Comparison of ENCODE assay signal across 21 cellular contexts in the genomic region with DNA sequence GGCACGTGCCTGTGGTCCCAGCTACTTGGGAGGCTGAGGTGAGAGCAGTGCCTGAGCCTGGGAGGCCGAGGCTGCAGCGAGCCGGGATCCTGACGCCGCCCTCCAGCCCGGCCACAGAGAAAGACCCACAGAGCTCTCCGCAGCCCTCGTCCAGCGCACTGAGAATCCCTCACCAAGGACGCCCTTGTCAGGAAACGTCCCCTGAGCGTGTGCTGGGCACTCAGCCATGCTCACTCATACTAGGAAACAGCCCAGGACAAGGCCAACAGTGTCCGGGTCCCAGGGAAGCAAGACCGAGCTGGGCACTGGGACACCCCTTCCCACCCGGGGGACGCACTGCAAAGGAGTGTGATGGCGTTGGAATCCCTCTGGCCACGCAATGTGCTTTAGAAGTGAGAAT. TPM values are rescaled to one million over a fixed set of nuclear protein-coding genes. Genes with fewer than 3 reads are reported as not detected.
"Had no signal": no experiment of that assay in that cellular context is flagged by ENCODE, and none has a peak within 500 bp of the region (broad histone marks: within the 10 kb centered on the region; RNA-seq: fewer than 3 reads in every experiment).

No MANE protein-coding gene starts in this region.

- H3K4me3 Mint-ChIP-seq: activated CD4-positive, alpha-beta T cell treated with anti-CD3 and anti-CD28 coated beads, Interleukin-2, amount 10 ng/mL, durations not matched to agents 24 days and 14 days; activated naive CD8-positive, alpha-beta T cell treated with anti-CD3 and anti-CD28 coated beads, Interleukin-2, amount 10 ng/mL, durations not matched to agents 7 days and 5 days; activated T-helper 1 cell treated with anti-CD3 and anti-CD28 coated beads, Interleukin-12 subunit alpha, Interleukin-12 subunit beta, Interleukin-2, Interleukin-4 antibody, amounts not matched to agents 30 ng/mL and 10 ng/mL and 1 ng/mL, durations not matched to agents 14 hours and 24 hours and 36 hours; stimulated activated naive CD8-positive, alpha-beta T cell treated with anti-CD3 and anti-CD28 coated beads, Interleukin-15, amount 100 ng/mL, for 72 hours had no signal

- H3K4me1 Mint-ChIP-seq: activated CD4-positive, alpha-beta T cell treated with anti-CD3 and anti-CD28 coated beads, Interleukin-2, amount 10 ng/mL, durations not matched to agents 24 days and 14 days; activated naive CD8-positive, alpha-beta T cell treated with anti-CD3 and anti-CD28 coated beads, Interleukin-2, amount 10 ng/mL, durations not matched to agents 7 days and 5 days; naive B cell had no signal

- H3K27me3 Mint-ChIP-seq: activated CD4-positive, alpha-beta T cell treated with anti-CD3 and anti-CD28 coated beads, Interleukin-2, amount 10 ng/mL, durations not matched to agents 24 days and 14 days; activated naive CD8-positive, alpha-beta T cell treated with anti-CD3 and anti-CD28 coated beads, Interleukin-2, amount 10 ng/mL, durations not matched to agents 7 days and 5 days; naive B cell; stimulated activated naive CD8-positive, alpha-beta T cell treated with anti-CD3 and anti-CD28 coated beads, Interleukin-15, amount 100 ng/mL, for 72 hours had no signal

- H3K27ac ChIP-seq: brain microvascular endothelial cell, thoracic aorta had no signal

- H3K4me3 ChIP-seq: thoracic aorta had no signal

- H3K9me3 ChIP-seq: thoracic aorta had no signal

- ATAC-seq: left colon had no signal

- DNase-seq: activated CD4-positive, alpha-beta T cell treated with anti-CD3 and anti-CD28 coated beads, Interleukin-2, amount 10 ng/mL, durations not matched to agents 24 days and 14 days; activated CD4-positive, CD25-positive, alpha-beta regulatory T cell; activated naive CD8-positive, alpha-beta T cell treated with anti-CD3 and anti-CD28 coated beads, Interleukin-2, amount 10 ng/mL, durations not matched to agents 7 days and 5 days; anterior cingulate cortex; brain microvascular endothelial cell; cerebellar nuclear complex; dermis blood vessel endothelial cell; left colon; mammary epithelial cell; naive B cell; retina; small intestine; stimulated activated naive CD8-positive, alpha-beta T cell treated with anti-CD3 and anti-CD28 coated beads, Interleukin-15, amount 100 ng/mL, for 72 hours; T-helper 2 cell had no signal

- H3K9me3 Mint-ChIP-seq: activated CD4-positive, alpha-beta T cell treated with anti-CD3 and anti-CD28 coated beads, Interleukin-2, amount 10 ng/mL, durations not matched to agents 24 days and 14 days; activated naive CD8-positive, alpha-beta T cell treated with anti-CD3 and anti-CD28 coated beads, Interleukin-2, amount 10 ng/mL, durations not matched to agents 7 days and 5 days; activated T-helper 1 cell treated with anti-CD3 and anti-CD28 coated beads, Interleukin-12 subunit alpha, Interleukin-12 subunit beta, Interleukin-2, Interleukin-4 antibody, amounts not matched to agents 30 ng/mL and 10 ng/mL and 1 ng/mL, durations not matched to agents 14 hours and 24 hours and 36 hours; stimulated activated naive CD8-positive, alpha-beta T cell treated with anti-CD3 and anti-CD28 coated beads, Interleukin-15, amount 100 ng/mL, for 72 hours had no signal

- H3K27ac Mint-ChIP-seq: activated CD4-positive, alpha-beta T cell treated with anti-CD3 and anti-CD28 coated beads, Interleukin-2, amount 10 ng/mL, durations not matched to agents 24 days and 14 days; activated naive CD8-positive, alpha-beta T cell treated with anti-CD3 and anti-CD28 coated beads, Interleukin-2, amount 10 ng/mL, durations not matched to agents 7 days and 5 days; activated T-helper 1 cell treated with anti-CD3 and anti-CD28 coated beads, Interleukin-12 subunit alpha, Interleukin-12 subunit beta, Interleukin-2, Interleukin-4 antibody, amounts not matched to agents 30 ng/mL and 10 ng/mL and 1 ng/mL, durations not matched to agents 14 hours and 24 hours and 36 hours; naive B cell had no signal

- H3K27me3 ChIP-seq: brain microvascular endothelial cell had no signal

RNA-seq across cellular contexts. Expression of a gene that starts 43.4 kb away (rescaled TPM):
- total RNA-seq: epithelial cell of proximal tubule, frontal cortex, urinary bladder had no signal
- polyA plus RNA-seq: mammary epithelial cell had no signal

RNA-seq across cellular contexts. Expression of a gene that starts 53.5 kb away (rescaled TPM):
- total RNA-seq: activated CD4-positive, alpha-beta T cell treated with anti-CD3 and anti-CD28 coated beads, Interleukin-2, amount 10 ng/mL, durations not matched to agents 24 days and 14 days; activated CD8-positive, alpha-beta memory T cell treated with anti-CD3 and anti-CD28 coated beads for 36 hours; activated naive CD8-positive, alpha-beta T cell treated with anti-CD3 and anti-CD28 coated beads, Interleukin-2, amount 10 ng/mL, durations not matched to agents 7 days and 5 days; activated T-helper 1 cell treated with anti-CD3 and anti-CD28 coated beads, Interleukin-12 subunit alpha, Interleukin-12 subunit beta, Interleukin-2, Interleukin-4 antibody, amounts not matched to agents 30 ng/mL and 10 ng/mL and 1 ng/mL, durations not matched to agents 14 hours and 24 hours and 36 hours; dermis blood vessel endothelial cell; epithelial cell of proximal tubule; frontal cortex; mammary epithelial cell; mononuclear cell; thoracic aorta; urinary bladder had no signal
- polyA plus RNA-seq: mammary epithelial cell, urinary bladder had no signal
